ENCODE assay signal across 8 cellular contexts in genomic region chr3:102906837-102907236, GRCh38.
"Had no signal": no experiment of that assay in that cellular context is flagged by ENCODE, and none has a peak within 500 bp of the region (broad histone marks: within the 10 kb centered on the region; RNA-seq: fewer than 3 reads in every experiment).

No MANE protein-coding gene starts in this region.

- H3K4me3 ChIP-seq: GM12878 had no signal

- FAIRE-seq: G401.6, GM12878, GM12891, GM12892, GM18507, GM19239 had no signal

- DNase-seq: GDM1, GF-D8 had no signal

- ATAC-seq: GM12878 had no signal
